In genomic region chr12:112001555-112001954, GRCh38 we compare ENCODE assay signal across 17 cellular contexts. TPM values are rescaled to one million over a fixed set of nuclear protein-coding genes. Genes with fewer than 3 reads are reported as not detected.
A peak's percentile ranks its signal among the peaks of the same experiment; 100 is the strongest.
DNase-seq lines count a peak whose midpoint lies in the region; ATAC-seq and TF ChIP-seq lines count a peak whose summit lies in the region.
"Had no signal": no experiment of that assay in that cellular context is flagged by ENCODE, and none has a peak within 500 bp of the region (broad histone marks: within the 10 kb centered on the region; RNA-seq: fewer than 3 reads in every experiment).

No MANE protein-coding gene starts in this region.

- 0% methylated on average over 1 of the region's 1 CpG for WGBS in SK-N-SH (ENCODE audit: low lambda C conversion rate)

- H3K9me3 Mint-ChIP-seq in stimulated activated effector memory CD8-positive, alpha-beta T cell treated with anti-CD3 and anti-CD28 coated beads, Interleukin-12 subunit alpha, Interleukin-12 subunit beta, amount 100 ng/mL, for 72 hours = no peaks in the 10 kb centered on the region
- no peaks in the 10 kb centered on the region for H3K9me3 Mint-ChIP-seq in chondrocyte (ENCODE audit: low read depth)
- H3K9me3 Mint-ChIP-seq: neural crest cell had no signal

- no peak for TF ChIP-seq EP300 in SK-N-SH (IDR thresholded peaks at IDR 0.05; ENCODE audit: borderline replicate concordance in 1 of 2, low read depth in 1 of 2, low read length in 1 of 2)

- H3K27me3 Mint-ChIP-seq in chondrocyte (ENCODE audit: low read depth) = no peaks in the 10 kb centered on the region

- TF ChIP-seq CTCF in SK-N-SH (IDR thresholded peaks at IDR 0.05) = no peak
- no peak for TF ChIP-seq CTCF in PC-3 (conservative IDR thresholded peaks at IDR 0.05; ENCODE audit: low read depth, low read length)
- no peak for TF ChIP-seq CTCF in chondrocyte (IDR thresholded peaks at IDR 0.05)

- intact Hi-C loops in PC-3 (cut with micrococcal nuclease) = no loop called here

- H3K4me2 ChIP-seq in SK-N-SH (no peak overlapping the region), PC-3 (ENCODE audit: low read length) (no peak overlapping the region)

- H3K27ac ChIP-seq in SK-N-SH (ENCODE audit: low read depth in 2 of 2, low read length in 1 of 2) (no peak overlapping the region), PC-3 (ENCODE audit: low read length) (no peak overlapping the region)
- H3K27ac ChIP-seq: 22Rv1 had no signal

- H3K36me3 Mint-ChIP-seq in stimulated activated effector memory CD8-positive, alpha-beta T cell treated with anti-CD3 and anti-CD28 coated beads, Interleukin-12 subunit alpha, Interleukin-12 subunit beta, amount 100 ng/mL, for 72 hours = no peaks in the 10 kb centered on the region
- H3K36me3 Mint-ChIP-seq in chondrocyte (ENCODE audit: low read depth) = no peaks in the 10 kb centered on the region

- TF ChIP-seq RAD21 in SK-N-SH (IDR thresholded peaks at IDR 0.05; ENCODE audit: low read length) = no peak

- no peak for DNase-seq in SK-N-SH
- DNase-seq in PC-3 = no peak
- peak; percentile 11 for DNase-seq in dermis blood vessel endothelial cell
- DNase-seq in stimulated activated effector memory CD8-positive, alpha-beta T cell treated with anti-CD3 and anti-CD28 coated beads, Interleukin-12 subunit alpha, Interleukin-12 subunit beta, amount 100 ng/mL, for 72 hours (ENCODE audit: low spot score in 2 of 2) = peak in 1 of 2 donors; percentile 36
- DNase-seq in C1 segment of cervical spinal cord (lab: John Stamatoyannopoulos, UW) = no peak
- DNase-seq in UCSD-AML1 (lab: John Stamatoyannopoulos, UW; ENCODE audit: unreplicated experiment) = no peak
- DNase-seq in chondrocyte (ENCODE audit: low spot score) = no peak
- DNase-seq: activated CD4-positive, alpha-beta T cell treated with anti-CD3 and anti-CD28 coated beads, Interleukin-2, amount 50 U/mL, for 4 hours; DMS 273 treated with DMSO at 0.1 percent for 48 hours; heart left ventricle; KG1; NCI-H2081; small intestine had no signal

- peak overlapping the region; percentile 46 for H3K4me3 Mint-ChIP-seq in stimulated activated effector memory CD8-positive, alpha-beta T cell treated with anti-CD3 and anti-CD28 coated beads, Interleukin-12 subunit alpha, Interleukin-12 subunit beta, amount 100 ng/mL, for 72 hours
- H3K4me3 Mint-ChIP-seq in chondrocyte (ENCODE audit: unreplicated experiment) = no peak overlapping the region
- H3K4me3 Mint-ChIP-seq: neural crest cell had no signal

- no peaks in the 10 kb centered on the region for H3K9me3 ChIP-seq in SK-N-SH
- no peaks in the 10 kb centered on the region for H3K9me3 ChIP-seq in PC-3 (ENCODE audit: low read length)
- H3K9me3 ChIP-seq: heart left ventricle, tibial nerve had no signal

- BruUV-seq in PC-3 (replicated peaks; lab: Mats Ljungman, UMichigan) = no TSS peak

- POLR2A ChIA-PET in SK-N-SH (lab: Yijun Ruan, JAX) (interaction anchor here (0.6 to 1.3 kb wide), 2 partner anchors 11 to 1363 kb away, joined by 3 to 6 read pairs; partner anchors contain the start of genes ERP29 and TMEM116), PC-3 (lab: Charles Lee; ENCODE audit: unreplicated experiment) (interaction anchor here (0.6 kb wide), 1 partner anchor 160 kb away, joined by 3 read pairs; the partner anchor contains the start of gene MAPKAPK5)

- H3K9me2 ChIP-seq in SK-N-SH (no peaks in the 10 kb centered on the region), PC-3 (replicated peaks; ENCODE audit: low read length) (no peaks in the 10 kb centered on the region)

- ATAC-seq in SK-N-SH treated with all-trans-retinoic acid at 6 μM for 48 hours (no peak), PC-3 (peak; percentile 56)
- ATAC-seq in stimulated activated effector memory CD8-positive, alpha-beta T cell treated with anti-CD3 and anti-CD28 coated beads, Interleukin-12 subunit alpha, Interleukin-12 subunit beta, amount 100 ng/mL, for 72 hours = peak; percentile 81

- H3K9ac ChIP-seq in SK-N-SH (no peak overlapping the region), PC-3 (ENCODE audit: low read length) (no peak overlapping the region)

- H3K4me1 ChIP-seq in SK-N-SH (ENCODE audit: control insufficient read depth in 1 of 2, insufficient read depth in 2 of 2, low read depth in 1 of 2, low read length in 1 of 2) (peaks cover 0 to 3% of the 10 kb centered on the region in 2 experiments; a peak in 1 of 4 replicates), PC-3 (ENCODE audit: insufficient read depth, low read length) (peaks cover 10% of the 10 kb centered on the region)

- H3K4me1 Mint-ChIP-seq in stimulated activated effector memory CD8-positive, alpha-beta T cell treated with anti-CD3 and anti-CD28 coated beads, Interleukin-12 subunit alpha, Interleukin-12 subunit beta, amount 100 ng/mL, for 72 hours = peaks cover 64% of the 10 kb centered on the region
- peaks cover 20% of the 10 kb centered on the region for H3K4me1 Mint-ChIP-seq in chondrocyte (ENCODE audit: low read depth)

- H4K20me1 ChIP-seq in SK-N-SH (ENCODE audit: insufficient read depth) (no peaks in the 10 kb centered on the region), PC-3 (ENCODE audit: low read length) (no peaks in the 10 kb centered on the region)

- H3K27me3 ChIP-seq in SK-N-SH (ENCODE audit: insufficient read depth) = no peaks in the 10 kb centered on the region
- no peaks in the 10 kb centered on the region for H3K27me3 ChIP-seq in PC-3 (ENCODE audit: low read length)
- H3K27me3 ChIP-seq: heart left ventricle, tibial nerve had no signal

- no peak overlapping the region for H3K4me3 ChIP-seq in SK-N-SH (ENCODE audit: low read depth in 2 of 2, low read length in 1 of 2)
- no peak overlapping the region for H3K4me3 ChIP-seq in PC-3 (ENCODE audit: low read length)
- H3K4me3 ChIP-seq: tibial nerve had no signal

- H3K79me2 ChIP-seq in SK-N-SH (ENCODE audit: insufficient read depth) (no peaks in the 10 kb centered on the region), PC-3 (ENCODE audit: low read length) (no peaks in the 10 kb centered on the region)

- CTCF ChIA-PET in SK-N-SH (lab: Yijun Ruan, JAX) = interaction anchor here (0.9 kb wide), 1 partner anchor 386 kb away, joined by 3 read pairs; no protein-coding TSS in a partner anchor
- CTCF ChIA-PET in PC-3 (lab: Charles Lee) = no interaction called here

- H2AFZ ChIP-seq in SK-N-SH (ENCODE audit: low read depth) (no peak overlapping the region), PC-3 (ENCODE audit: low read length) (no peak overlapping the region)

- H3K36me3 ChIP-seq in SK-N-SH (replicated peaks in 1 of 2; ENCODE audit: control insufficient read depth in 1 of 2, insufficient read depth in 2 of 2, low read length in 1 of 2) (peaks cover 0 to 3% of the 10 kb centered on the region in 2 experiments), PC-3 (ENCODE audit: low read depth, low read length) (no peaks in the 10 kb centered on the region)

- H3F3A ChIP-seq in SK-N-SH (replicated peaks; ENCODE audit: insufficient read depth) (peaks cover 3% of the 10 kb centered on the region), PC-3 (ENCODE audit: low read length, unreplicated experiment) (no peaks in the 10 kb centered on the region)

- peak overlapping the region; percentile 84 for H3K27ac Mint-ChIP-seq in stimulated activated effector memory CD8-positive, alpha-beta T cell treated with anti-CD3 and anti-CD28 coated beads, Interleukin-12 subunit alpha, Interleukin-12 subunit beta, amount 100 ng/mL, for 72 hours
- no peak overlapping the region for H3K27ac Mint-ChIP-seq in chondrocyte (ENCODE audit: unreplicated experiment)

TF ChIP-seq in SK-N-SH treated with all-trans-retinoic acid at 6 μM for 48 hours, 23 proteins besides CTCF, POLR2A, EP300 and RAD21:
- TF ChIP-seq ZNF70 (CRISPR knock-in tag; IDR thresholded peaks at IDR 0.05) (no peak), ISL1 (CRISPR knock-in tag; IDR thresholded peaks at IDR 0.05) (peak; percentile 41)
TF ChIP-seq in SK-N-SH treated with all-trans-retinoic acid at 6 μM for 48 hours: peak in this region for 1.

TF ChIP-seq in SK-N-SH, 30 proteins besides CTCF, POLR2A, EP300 and RAD21 (continues in another document):
- TF ChIP-seq MXI1 (IDR thresholded peaks at IDR 0.05; ENCODE audit: low read depth, low read length) (no peak), CHD2 (IDR thresholded peaks at IDR 0.05; ENCODE audit: low read length, partially characterized antibody) (no peak), GABPA (IDR thresholded peaks at IDR 0.05; ENCODE audit: low read depth) (no peak), POLR2AphosphoS5 (IDR thresholded peaks at IDR 0.05; ENCODE audit: low read depth, low read length) (no peak), FOSL2 (IDR thresholded peaks at IDR 0.05; ENCODE audit: borderline replicate concordance, low read depth) (no peak), NRF1 (IDR thresholded peaks at IDR 0.05; ENCODE audit: low read depth, low read length) (no peak), ELF1 (IDR thresholded peaks at IDR 0.05) (no peak), MAX (IDR thresholded peaks at IDR 0.05; ENCODE audit: low read depth) (no peak), TEAD4 (IDR thresholded peaks at IDR 0.05; ENCODE audit: borderline replicate concordance, insufficient read depth) (no peak), YY1 (IDR thresholded peaks at IDR 0.05; ENCODE audit: low read depth) (no peak)

RNA-seq across cellular contexts. Expression of gene TMEM116, which starts 11.4 kb away (rescaled TPM):
- 7.9 and 12.0 TPM in 2 replicates for polyA plus RNA-seq in SK-N-SH (2012; rRNA removed)
- 9.1 and 9.3 TPM in 2 replicates for polyA plus RNA-seq in SK-N-SH (2012; cell fraction: cytosol; rRNA removed)
- polyA plus RNA-seq in SK-N-SH (2012; cell fraction: nucleus; rRNA removed) = 7.7 and 10.7 TPM in 2 replicates
- 4.4 and 5.6 TPM in 2 replicates for total RNA-seq in PC-3 (2014; rRNA removed)
- total RNA-seq in dermis blood vessel endothelial cell = 3.1 and 5.1 TPM in 2 replicates
- total RNA-seq in chondrocyte = 8.4 to 11.0 TPM (median 9.8 TPM) in 3 replicates

RNA-seq across cellular contexts. Expression of gene ERP29, which starts 11.7 kb away (rescaled TPM):
- 177 and 189 TPM in 2 replicates for polyA plus RNA-seq in SK-N-SH (2012; rRNA removed)
- 200 and 206 TPM in 2 replicates for polyA plus RNA-seq in SK-N-SH (2012; cell fraction: cytosol; rRNA removed)
- polyA plus RNA-seq in SK-N-SH (2012; cell fraction: nucleus; rRNA removed) = 53.7 and 87.5 TPM in 2 replicates
- total RNA-seq in PC-3 (2014; rRNA removed) (90.2 and 97.2 TPM in 2 replicates), dermis blood vessel endothelial cell (70.2 and 92.7 TPM in 2 replicates), chondrocyte (86.9 to 114 TPM (median 111 TPM) in 3 replicates)
